In the genomic region with DNA sequence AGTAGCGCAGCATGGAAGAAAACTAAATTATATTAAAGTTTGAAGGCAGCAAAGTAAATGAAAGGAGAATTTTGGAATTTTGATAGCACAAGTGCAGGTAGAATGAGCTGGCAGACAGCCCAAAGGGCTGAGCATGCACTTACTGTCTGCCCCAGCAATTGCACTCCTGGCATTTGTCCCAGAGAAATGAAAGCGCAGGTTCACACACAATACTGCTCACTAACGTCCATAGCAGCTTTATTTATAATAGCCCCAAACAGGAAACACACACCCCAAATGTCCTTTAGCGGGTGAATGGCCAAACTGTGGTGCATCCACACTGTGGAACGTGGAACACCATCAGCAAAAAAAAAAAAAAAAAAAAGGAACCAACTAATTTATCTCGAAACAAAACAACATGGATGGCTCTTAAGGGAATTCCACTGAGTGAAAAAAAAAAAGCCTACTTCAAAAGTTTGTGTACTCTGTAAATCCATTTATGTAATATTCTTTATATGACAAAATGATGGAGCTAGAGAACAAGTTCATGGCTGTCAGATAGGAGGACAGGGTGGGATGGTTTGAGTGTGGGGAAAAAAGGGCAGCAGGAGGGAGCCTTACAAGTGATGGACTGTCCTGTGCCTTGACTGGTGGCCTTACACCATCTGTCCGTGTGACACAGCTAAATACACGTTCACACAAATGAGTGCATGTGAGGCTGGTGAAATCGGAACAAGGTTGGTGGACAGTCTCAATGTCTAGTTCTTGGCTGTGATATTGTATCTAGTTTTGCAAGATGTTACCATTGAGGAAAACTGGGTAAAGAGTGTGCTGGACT, we compare ENCODE assay signal across 11 cellular contexts. TPM values are rescaled to one million over a fixed set of nuclear protein-coding genes. Genes with fewer than 3 reads are reported as not detected.
A peak's percentile ranks its signal among the peaks of the same experiment; 100 is the strongest.
DNase-seq lines count a peak whose midpoint lies in the region; ATAC-seq and TF ChIP-seq lines count a peak whose summit lies in the region.
"Had no signal": no experiment of that assay in that cellular context is flagged by ENCODE, and none has a peak within 500 bp of the region (broad histone marks: within the 10 kb centered on the region; RNA-seq: fewer than 3 reads in every experiment).

No MANE protein-coding gene starts in this region.

- no peaks in the 10 kb centered on the region for H3K27me3 ChIP-seq in HAP-1 (ENCODE audit: low read depth)

- H3K4me3 ChIP-seq in HAP-1: no peak overlapping the region

- intact Hi-C loops in left ventricle myocardium superior (cut with micrococcal nuclease): no loop called here
- intact Hi-C loops in activated T-helper 1 cell treated with anti-CD3 and anti-CD28 coated beads, Interleukin-12 subunit alpha, Interleukin-12 subunit beta, Interleukin-2, Interleukin-4 antibody, amounts not matched to agents 30 ng/mL and 10 ng/mL and 1 ng/mL, durations not matched to agents 14 hours and 24 hours and 36 hours (cut with micrococcal nuclease): no loop called here

- no peak overlapping the region for H3K4me3 Mint-ChIP-seq in activated T-helper 1 cell treated with anti-CD3 and anti-CD28 coated beads, Interleukin-12 subunit alpha, Interleukin-12 subunit beta, Interleukin-2, Interleukin-4 antibody, amounts not matched to agents 30 ng/mL and 10 ng/mL and 1 ng/mL, durations not matched to agents 14 hours and 24 hours and 36 hours
- H3K4me3 Mint-ChIP-seq: HFFc6; naive thymus-derived CD4-positive, alpha-beta T cell had no signal

- H3K4me1 ChIP-seq in HAP-1: peaks cover 9% of the 10 kb centered on the region; the same call in 1 of the 2 replicates

- H3K9me3 ChIP-seq in HAP-1: no peaks in the 10 kb centered on the region

- ATAC-seq in left ventricle myocardium superior (peak; percentile 86), omental fat pad (ENCODE audit: low FRiP score) (no peak), GM18867 (IDR thresholded peaks at IDR 0.05; ENCODE audit: unreplicated experiment) (no peak)
- ATAC-seq: naive thymus-derived CD4-positive, alpha-beta T cell had no signal

- DNase-seq in COR-L47 (lab: John Stamatoyannopoulos, UW) (peak; percentile 90), KBM-7 (peak; percentile 26), NCI-H69 (lab: John Stamatoyannopoulos, UW) (peak; percentile 93), left ventricle myocardium superior (peak; percentile 44), omental fat pad (ENCODE audit: low spot score) (no peak), HAP-1 (ENCODE audit: low spot score in 2 of 2) (no peak)
- DNase-seq in activated T-helper 1 cell treated with anti-CD3 and anti-CD28 coated beads, Interleukin-12 subunit alpha, Interleukin-12 subunit beta, Interleukin-2, Interleukin-4 antibody, amounts not matched to agents 30 ng/mL and 10 ng/mL and 1 ng/mL, durations not matched to agents 14 hours and 24 hours and 36 hours (ENCODE audit: low spot score): no peak
- DNase-seq: HFFc6; naive thymus-derived CD4-positive, alpha-beta T cell; NCI-H446 had no signal

- H3K4me1 Mint-ChIP-seq in activated T-helper 1 cell treated with anti-CD3 and anti-CD28 coated beads, Interleukin-12 subunit alpha, Interleukin-12 subunit beta, Interleukin-2, Interleukin-4 antibody, amounts not matched to agents 30 ng/mL and 10 ng/mL and 1 ng/mL, durations not matched to agents 14 hours and 24 hours and 36 hours (ENCODE audit: low read depth): peaks cover 10% of the 10 kb centered on the region

- no peaks in the 10 kb centered on the region for H3K9me3 Mint-ChIP-seq in activated T-helper 1 cell treated with anti-CD3 and anti-CD28 coated beads, Interleukin-12 subunit alpha, Interleukin-12 subunit beta, Interleukin-2, Interleukin-4 antibody, amounts not matched to agents 30 ng/mL and 10 ng/mL and 1 ng/mL, durations not matched to agents 14 hours and 24 hours and 36 hours
- H3K9me3 Mint-ChIP-seq: HFFc6; naive thymus-derived CD4-positive, alpha-beta T cell had no signal

- peaks cover 28% of the 10 kb centered on the region for H3K36me3 Mint-ChIP-seq in activated T-helper 1 cell treated with anti-CD3 and anti-CD28 coated beads, Interleukin-12 subunit alpha, Interleukin-12 subunit beta, Interleukin-2, Interleukin-4 antibody, amounts not matched to agents 30 ng/mL and 10 ng/mL and 1 ng/mL, durations not matched to agents 14 hours and 24 hours and 36 hours (ENCODE audit: low read depth)

- TF ChIP-seq CTCF in omental fat pad (IDR thresholded peaks at IDR 0.05): no peak

- no peaks in the 10 kb centered on the region for H3K36me3 ChIP-seq in HAP-1 (replicated peaks)

- no peak overlapping the region for H3K27ac Mint-ChIP-seq in activated T-helper 1 cell treated with anti-CD3 and anti-CD28 coated beads, Interleukin-12 subunit alpha, Interleukin-12 subunit beta, Interleukin-2, Interleukin-4 antibody, amounts not matched to agents 30 ng/mL and 10 ng/mL and 1 ng/mL, durations not matched to agents 14 hours and 24 hours and 36 hours
- H3K27ac Mint-ChIP-seq: HFFc6; naive thymus-derived CD4-positive, alpha-beta T cell had no signal

- in situ Hi-C loops in KBM-7 (cut with MboI; ENCODE audit: low pct_unique_long_range_greater_than_20kb, low sequenced_read_pairs): no loop called here
- in situ Hi-C loops in HAP-1 (cut with MboI; ENCODE audit: low sequenced_read_pairs): no loop called here

- H3K27me3 Mint-ChIP-seq in activated T-helper 1 cell treated with anti-CD3 and anti-CD28 coated beads, Interleukin-12 subunit alpha, Interleukin-12 subunit beta, Interleukin-2, Interleukin-4 antibody, amounts not matched to agents 30 ng/mL and 10 ng/mL and 1 ng/mL, durations not matched to agents 14 hours and 24 hours and 36 hours (ENCODE audit: insufficient read depth): no peaks in the 10 kb centered on the region
- H3K27me3 Mint-ChIP-seq: naive thymus-derived CD4-positive, alpha-beta T cell had no signal

RNA-seq across cellular contexts. Expression of gene TM2D3, which starts 6.0 kb away (rescaled TPM):
- 48.7 TPM for total RNA-seq in left ventricle myocardium superior
- total RNA-seq in omental fat pad: 10 to 100 TPM; 32.6 to 47.3 (median 46.2) TPM
- 57.1 and 62.4 TPM in 2 replicates for total RNA-seq in activated T-helper 1 cell treated with anti-CD3 and anti-CD28 coated beads, Interleukin-12 subunit alpha, Interleukin-12 subunit beta, Interleukin-2, Interleukin-4 antibody, amounts not matched to agents 30 ng/mL and 10 ng/mL and 1 ng/mL, durations not matched to agents 14 hours and 24 hours and 36 hours

Comparison
In these comparisons a context has a peak if more than half of its experiments do, and no peak if none do; other contexts are left out.
1. DNase-seq: peak in COR-L47 (single experiment), KBM-7 (single experiment), NCI-H69 (single experiment) and left ventricle myocardium superior (single experiment); none in omental fat pad (single experiment), HAP-1 (0 of 2) and activated T-helper 1 cell treated with anti-CD3 and anti-CD28 coated beads, Interleukin-12 subunit alpha, Interleukin-12 subunit beta, Interleukin-2, Interleukin-4 antibody, amounts not matched to agents 30 ng/mL and 10 ng/mL and 1 ng/mL, durations not matched to agents 14 hours and 24 hours and 36 hours (single experiment).